In genomic region chr15:66819084-66819483, GRCh38 we compare ENCODE assay signal across 14 cellular contexts.
A peak's percentile ranks its signal among the peaks of the same experiment; 100 is the strongest.
DNase-seq lines count a peak whose midpoint lies in the region; ATAC-seq and TF ChIP-seq lines count a peak whose summit lies in the region.
"Had no signal": no experiment of that assay in that cellular context is flagged by ENCODE, and none has a peak within 500 bp of the region (broad histone marks: within the 10 kb centered on the region; RNA-seq: fewer than 3 reads in every experiment).

No MANE protein-coding gene starts in this region.

- ATAC-seq in GM21447 (IDR thresholded peaks at IDR 0.05; ENCODE audit: unreplicated experiment), result peak; percentile 83
- ATAC-seq in HG03571 (IDR thresholded peaks at IDR 0.05; ENCODE audit: unreplicated experiment), result peak; percentile 64
- ATAC-seq in esophagus mucosa, result peak; percentile 77
- no peak for ATAC-seq in GM23338
- ATAC-seq in HG02870 (IDR thresholded peaks at IDR 0.05; ENCODE audit: unreplicated experiment), result no peak
- ATAC-seq in foreskin keratinocyte, result no peak
- ATAC-seq: SK-N-SH treated with all-trans-retinoic acid at 6 μM for 48 hours, WTC11 had no signal

- no peaks in the 10 kb centered on the region for H3K9me2 ChIP-seq in GM23338 (ENCODE audit: insufficient read depth)

- H3K4me3 Mint-ChIP-seq in GM23338, result no peak overlapping the region
- H3K4me3 Mint-ChIP-seq: activated naive CD8-positive, alpha-beta T cell treated with anti-CD3 and anti-CD28 coated beads for 36 hours; WTC11 had no signal

- H3K4me1 ChIP-seq in GM23338 (ENCODE audit: insufficient read depth) (no peaks in the 10 kb centered on the region), foreskin keratinocyte (no peaks in the 10 kb centered on the region)

- H3K36me3 ChIP-seq in GM23338 (ENCODE audit: insufficient read depth), result no peaks in the 10 kb centered on the region; the same call in 1 of the 2 replicates

- peak; percentile 41 for DNase-seq in ACHN
- DNase-seq in GM23338 (ENCODE audit: low spot score), result no peak
- no peak for DNase-seq in caudate nucleus (lab: John Stamatoyannopoulos, UW)
- DNase-seq in foreskin keratinocyte, result no peak
- DNase-seq: activated CD8-positive, alpha-beta memory T cell treated with anti-CD3 and anti-CD28 coated beads, Interleukin-2, amount 50 U/mL, for 4 hours; activated naive CD8-positive, alpha-beta T cell treated with anti-CD3 and anti-CD28 coated beads for 36 hours; NCI-H226 had no signal

- H3K27ac Mint-ChIP-seq in GM23338, result no peak overlapping the region
- H3K27ac Mint-ChIP-seq: activated naive CD8-positive, alpha-beta T cell treated with anti-CD3 and anti-CD28 coated beads for 36 hours; WTC11 had no signal

- peaks cover 12% of the 10 kb centered on the region; the same call in 2 of the 3 replicates for H3K4me1 Mint-ChIP-seq in GM23338
- H3K4me1 Mint-ChIP-seq: activated naive CD8-positive, alpha-beta T cell treated with anti-CD3 and anti-CD28 coated beads for 36 hours had no signal

- H3F3A ChIP-seq in GM23338 (replicated peaks; ENCODE audit: low read depth), result no peaks in the 10 kb centered on the region

- H3K27me3 ChIP-seq in GM23338 (ENCODE audit: insufficient read depth) (no peaks in the 10 kb centered on the region), foreskin keratinocyte (peaks cover 4% of the 10 kb centered on the region)

- H3K79me2 ChIP-seq in GM23338 (replicated peaks; ENCODE audit: insufficient read depth), result no peaks in the 10 kb centered on the region

- H4K20me1 ChIP-seq in GM23338 (replicated peaks; ENCODE audit: insufficient read depth), result no peaks in the 10 kb centered on the region

- no peak overlapping the region for H3K4me3 ChIP-seq in GM23338
- H3K4me3 ChIP-seq: smooth muscle cell had no signal

- H2AFZ ChIP-seq in GM23338, result no peak overlapping the region

- H3K9me3 Mint-ChIP-seq in GM23338, result peaks cover 9% of the 10 kb centered on the region
- H3K9me3 Mint-ChIP-seq: activated naive CD8-positive, alpha-beta T cell treated with anti-CD3 and anti-CD28 coated beads for 36 hours had no signal

- peaks cover 3% of the 10 kb centered on the region for H3K27me3 Mint-ChIP-seq in GM23338 (ENCODE audit: insufficient read depth, low read depth, poor library complexity)

- no peak for TF ChIP-seq CTCF in GM23338 (conservative IDR thresholded peaks at IDR 0.05; ENCODE audit: low read depth in 2 of 2)
- TF ChIP-seq CTCF in foreskin keratinocyte (conservative IDR thresholded peaks at IDR 0.05), result no peak

- peaks cover 5% of the 10 kb centered on the region for H3K36me3 Mint-ChIP-seq in GM23338 (ENCODE audit: low read depth)
- H3K36me3 Mint-ChIP-seq: activated naive CD8-positive, alpha-beta T cell treated with anti-CD3 and anti-CD28 coated beads for 36 hours had no signal

- no peak overlapping the region for H3K4me2 ChIP-seq in GM23338
- H3K4me2 ChIP-seq: smooth muscle cell had no signal

- in situ Hi-C loops in ACHN (cut with HindIII; ENCODE audit: low pct_ligation_motif_present, low pct_unique_long_range_greater_than_20kb, low sequenced_read_pairs), result no loop called here

- H3K27ac ChIP-seq in GM23338 (ENCODE audit: low read depth), result no peak overlapping the region
- H3K27ac ChIP-seq in caudate nucleus (ENCODE audit: low read depth, low read length), result no peak overlapping the region
- H3K27ac ChIP-seq in foreskin keratinocyte, result no peak overlapping the region

TF ChIP-seq in GM23338, 12 proteins besides CTCF, POLR2A, EP300 and RAD21 (continues in another document):
- no peak for TF ChIP-seq ETS1 (IDR thresholded peaks at IDR 0.05)
- no peak for TF ChIP-seq JUNB (IDR thresholded peaks at IDR 0.05; ENCODE audit: unreplicated experiment)
- TF ChIP-seq REST (IDR thresholded peaks at IDR 0.05; ENCODE audit: unreplicated experiment), result no peak
- no peak for TF ChIP-seq EZH2phosphoT487 (IDR thresholded peaks at IDR 0.05; ENCODE audit: unreplicated experiment)
- TF ChIP-seq NANOG (IDR thresholded peaks at IDR 0.05; ENCODE audit: borderline replicate concordance), result no peak
- TF ChIP-seq EZH2 (IDR thresholded peaks at IDR 0.05; ENCODE audit: low read depth, unreplicated experiment), result no peak
- TF ChIP-seq CREB1 (CRISPR knock-in tag; IDR thresholded peaks at IDR 0.05; ENCODE audit: low read depth), result no peak
- TF ChIP-seq ZNF331 (CRISPR knock-in tag; IDR thresholded peaks at IDR 0.05; ENCODE audit: low read depth), result no peak
- no peak for TF ChIP-seq STAT1 (IDR thresholded peaks at IDR 0.05; ENCODE audit: unreplicated experiment)

Comparison
In these comparisons a context has a peak if more than half of its experiments do, and no peak if none do; other contexts are left out.
1. ATAC-seq: peak in GM21447 (single experiment), HG03571 (single experiment) and esophagus mucosa (single experiment); none in GM23338 (single experiment), HG02870 (single experiment) and foreskin keratinocyte (single experiment).